Comparison of ENCODE assay signal across 12 cellular contexts in the genomic region with DNA sequence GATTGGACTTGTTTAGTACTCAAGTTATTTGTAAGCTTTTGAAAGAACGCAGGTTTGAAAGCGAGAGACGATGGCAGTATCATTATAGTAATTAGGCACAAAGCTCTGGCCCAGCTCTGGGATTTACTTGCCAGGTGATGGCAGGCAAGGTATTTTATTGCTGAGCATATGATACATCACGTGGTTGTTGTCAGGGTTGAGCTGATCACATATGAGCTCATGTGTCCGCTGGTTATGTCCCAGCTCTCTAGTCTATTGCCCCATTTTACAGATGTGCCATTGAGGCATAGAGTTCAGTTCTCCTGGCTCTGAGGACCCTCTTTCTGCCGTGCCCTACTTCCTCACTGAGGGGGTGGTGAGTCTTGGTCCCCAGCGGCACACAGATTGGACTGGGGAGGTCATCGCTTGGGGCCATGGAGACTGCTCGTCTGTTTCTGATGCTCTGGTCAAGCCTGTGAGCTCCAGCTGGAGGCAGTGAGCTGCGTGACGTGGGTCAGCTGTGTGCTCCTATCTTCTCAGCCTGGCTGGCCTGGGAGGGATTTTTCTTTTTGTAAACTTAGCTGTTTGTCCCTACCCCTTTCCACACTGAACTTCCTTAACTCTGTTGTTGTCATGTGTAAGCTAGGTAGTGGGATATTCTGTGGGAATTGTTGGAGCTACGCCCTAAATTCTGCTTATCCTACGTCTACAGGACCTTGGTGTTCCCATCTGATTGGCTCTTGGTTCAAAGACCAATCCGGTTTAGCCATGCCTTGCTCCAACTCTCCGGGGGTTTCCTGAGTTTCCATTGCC. TPM values are rescaled to one million over a fixed set of nuclear protein-coding genes. Genes with fewer than 3 reads are reported as not detected.
DNase-seq lines count a peak whose midpoint lies in the region; ATAC-seq, FAIRE-seq and TF ChIP-seq lines count a peak whose summit lies in the region.
"Had no signal": no experiment of that assay in that cellular context is flagged by ENCODE, and none has a peak within 500 bp of the region (broad histone marks: within the 10 kb centered on the region; RNA-seq: fewer than 3 reads in every experiment).

No MANE protein-coding gene starts in this region.

- ATAC-seq in SK-N-SH treated with all-trans-retinoic acid at 6 μM for 48 hours (no peak), GM21526 (IDR thresholded peaks at IDR 0.05; ENCODE audit: low FRiP score, unreplicated experiment) (no peak), HG02970 (IDR thresholded peaks at IDR 0.05; ENCODE audit: low FRiP score, unreplicated experiment) (no peak)

- H3K27me3 ChIP-seq in BLaER1 = peaks cover 47% of the 10 kb centered on the region
- no peaks in the 10 kb centered on the region for H3K27me3 ChIP-seq in smooth muscle cell (ENCODE audit: low read depth)

- TF ChIP-seq CTCF in kidney (IDR thresholded peaks at IDR 0.05; ENCODE audit: borderline replicate concordance, extremely low read depth, insufficient read depth) (no peak), smooth muscle cell (IDR thresholded peaks at IDR 0.05; ENCODE audit: borderline replicate concordance, insufficient read depth, poor library complexity, severe bottlenecking) (no peak), GM20000 (IDR thresholded peaks at IDR 0.05; ENCODE audit: extremely low read depth, missing control alignments) (no peak)

- peaks cover 20% of the 10 kb centered on the region for H3F3A ChIP-seq in smooth muscle cell (ENCODE audit: low read depth)

- no peaks in the 10 kb centered on the region for H3K79me2 ChIP-seq in smooth muscle cell (ENCODE audit: low read depth)

- H3K36me3 ChIP-seq in BLaER1 (no peaks in the 10 kb centered on the region), kidney (ENCODE audit: control insufficient read depth in 1 of 2, insufficient read depth in 2 of 2, low read length in 2 of 2) (no peaks in the 10 kb centered on the region), smooth muscle cell (ENCODE audit: low read depth) (no peaks in the 10 kb centered on the region)

- H3K9ac ChIP-seq in BLaER1 (no peak overlapping the region), kidney (ENCODE audit: low read length in 2 of 2) (peak overlapping the region in 1 of 2 donors; percentile 17), smooth muscle cell (ENCODE audit: low read depth) (no peak overlapping the region)

- intact Hi-C loops in kidney (cut with DNase I) = no loop called here

- DNase-seq in kidney = no peak
- no peak for DNase-seq in smooth muscle cell (lab: John Stamatoyannopoulos, UW; ENCODE audit: unreplicated experiment)
- DNase-seq in GM20000 (ENCODE audit: low spot score) = no peak
- no peak for DNase-seq in ureter (ENCODE audit: low spot score)
- DNase-seq: activated CD4-positive, alpha-beta T cell treated with anti-CD3 and anti-CD28 coated beads, Interleukin-2, amount 50 U/mL, for 4 hours; activated effector memory CD4-positive, alpha-beta T cell treated with anti-CD3 and anti-CD28 coated beads, Interleukin-2, amount 50 U/mL, for 16 hours; NCI-H226 had no signal

- WGBS in smooth muscle cell (ENCODE audit: low lambda C conversion rate) = 79% methylated on average over 15 of the region's 15 CpGs

- H3K4me2 ChIP-seq in BLaER1 (peak overlapping the region; percentile 55), smooth muscle cell (no peak overlapping the region)

- no peak overlapping the region for H2AFZ ChIP-seq in smooth muscle cell (ENCODE audit: low read depth)

- H4K20me1 ChIP-seq in BLaER1 (peaks cover 18% of the 10 kb centered on the region; the same call in 1 of the 2 replicates), smooth muscle cell (ENCODE audit: low read depth) (no peaks in the 10 kb centered on the region)

- H3K9me3 ChIP-seq in BLaER1 = no peaks in the 10 kb centered on the region; the same call in 1 of the 2 replicates
- no peaks in the 10 kb centered on the region for H3K9me3 ChIP-seq in kidney (ENCODE audit: control insufficient read depth in 1 of 2, low read length in 2 of 2)
- no peaks in the 10 kb centered on the region for H3K9me3 ChIP-seq in smooth muscle cell (replicated peaks; ENCODE audit: low read depth)

- FAIRE-seq in kidney (lab: Jason Lieb, UNC) = no peak

- no peak overlapping the region for H3K27ac ChIP-seq in BLaER1
- H3K27ac ChIP-seq in kidney (ENCODE audit: low read depth in 2 of 2, low read length in 2 of 2) = peak overlapping the region; percentile 57 to 75
- H3K27ac ChIP-seq in smooth muscle cell (ENCODE audit: low read depth) = peak overlapping the region; percentile 10
- H3K27ac ChIP-seq: HL-60 had no signal

- H3K4me3 ChIP-seq in BLaER1 (no peak overlapping the region), kidney (ENCODE audit: low read length in 2 of 2) (peak overlapping the region; percentile 36 to 70), smooth muscle cell (no peak overlapping the region)

- H3K4me1 ChIP-seq in BLaER1 = peaks cover 31% of the 10 kb centered on the region
- H3K4me1 ChIP-seq in kidney (ENCODE audit: control insufficient read depth in 1 of 2, insufficient read depth in 1 of 2, low read depth in 1 of 2, low read length in 2 of 2) = peaks cover 0 to 28% of the 10 kb centered on the region in 2 donors
- peaks cover 6% of the 10 kb centered on the region for H3K4me1 ChIP-seq in smooth muscle cell (ENCODE audit: low read depth)

TF ChIP-seq in SK-N-SH treated with all-trans-retinoic acid at 6 μM for 48 hours, 23 proteins besides CTCF, POLR2A, EP300 and RAD21:
- TF ChIP-seq, protein P1, sequence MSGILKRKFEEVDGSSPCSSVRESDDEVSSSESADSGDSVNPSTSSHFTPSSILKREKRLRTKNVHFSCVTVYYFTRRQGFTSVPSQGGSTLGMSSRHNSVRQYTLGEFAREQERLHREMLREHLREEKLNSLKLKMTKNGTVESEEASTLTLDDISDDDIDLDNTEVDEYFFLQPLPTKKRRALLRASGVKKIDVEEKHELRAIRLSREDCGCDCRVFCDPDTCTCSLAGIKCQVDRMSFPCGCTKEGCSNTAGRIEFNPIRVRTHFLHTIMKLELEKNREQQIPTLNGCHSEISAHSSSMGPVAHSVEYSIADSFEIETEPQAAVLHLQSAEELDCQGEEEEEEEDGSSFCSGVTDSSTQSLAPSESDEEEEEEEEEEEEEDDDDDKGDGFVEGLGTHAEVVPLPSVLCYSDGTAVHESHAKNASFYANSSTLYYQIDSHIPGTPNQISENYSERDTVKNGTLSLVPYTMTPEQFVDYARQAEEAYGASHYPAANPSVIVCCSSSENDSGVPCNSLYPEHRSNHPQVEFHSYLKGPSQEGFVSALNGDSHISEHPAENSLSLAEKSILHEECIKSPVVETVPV (CRISPR knock-in tag; IDR thresholded peaks at IDR 0.05) = no peak
- TF ChIP-seq ISL1 (CRISPR knock-in tag; IDR thresholded peaks at IDR 0.05) = no peak
- no peak for TF ChIP-seq RARB (CRISPR knock-in tag; IDR thresholded peaks at IDR 0.05)
- TF ChIP-seq ZFP3 (CRISPR knock-in tag; IDR thresholded peaks at IDR 0.05) = 0 out of 2 replicates have a peak, but pooled peaks have one; percentile 28
- TF ChIP-seq ZNF565 (CRISPR knock-in tag; conservative IDR thresholded peaks at IDR 0.05; ENCODE audit: low read depth) = no peak
- no peak for TF ChIP-seq ZFP30 (CRISPR knock-in tag; IDR thresholded peaks at IDR 0.05)
TF ChIP-seq in SK-N-SH treated with all-trans-retinoic acid at 6 μM for 48 hours: peak in this region for 1.

RNA-seq across cellular contexts. Expression of a gene that starts 2.2 kb away (rescaled TPM):
- total RNA-seq in kidney (3.6 TPM), smooth muscle cell (0.31 and 0.36 TPM in 2 replicates), ureter (0.70 TPM)
- polyA plus RNA-seq in kidney (ENCODE audit: insufficient read depth, low read depth, low replicate concordance) (4.9 TPM), smooth muscle cell (0.24 and 0.91 TPM in 2 replicates)

Comparison
In these comparisons a context has a peak if more than half of its experiments do, and no peak if none do; other contexts are left out.
1. H3K4me3 ChIP-seq: peak in kidney (2 of 2); none in BLaER1 (single experiment) and smooth muscle cell (single experiment).